In genomic region chr15:101396484-101397261, GRCh38 we compare ENCODE assay signal across 22 cellular contexts.
"Had no signal": no experiment of that assay in that cellular context is flagged by ENCODE, and none has a peak within 500 bp of the region (broad histone marks: within the 10 kb centered on the region; RNA-seq: fewer than 3 reads in every experiment).

No MANE protein-coding gene starts in this region.

- H3K27ac Mint-ChIP-seq: activated T-helper 1 cell treated with anti-CD3 and anti-CD28 coated beads, Interleukin-12 subunit alpha, Interleukin-12 subunit beta, Interleukin-2, Interleukin-4 antibody, amounts not matched to agents 30 ng/mL and 10 ng/mL and 1 ng/mL, durations not matched to agents 14 hours and 24 hours and 36 hours; stimulated activated effector memory CD8-positive, alpha-beta T cell treated with anti-CD3 and anti-CD28 coated beads, Interleukin-12 subunit alpha, Interleukin-12 subunit beta, amount 100 ng/mL, for 72 hours had no signal

- ATAC-seq: psoas muscle; right cardiac atrium; stimulated activated effector memory CD8-positive, alpha-beta T cell treated with anti-CD3 and anti-CD28 coated beads, Interleukin-12 subunit alpha, Interleukin-12 subunit beta, amount 100 ng/mL, for 72 hours had no signal

- H3K4me1 Mint-ChIP-seq: central memory CD8-positive, alpha-beta T cell; stimulated activated effector memory CD8-positive, alpha-beta T cell treated with anti-CD3 and anti-CD28 coated beads, Interleukin-12 subunit alpha, Interleukin-12 subunit beta, amount 100 ng/mL, for 72 hours had no signal

- DNase-seq: activated CD4-positive, alpha-beta T cell treated with anti-CD3 and anti-CD28 coated beads, Interleukin-2, amount 50 U/mL, for 1 hour; activated CD4-positive, CD25-positive, alpha-beta regulatory T cell treated with anti-CD3 and anti-CD28 coated beads, Interleukin-2, amount 50 U/mL, for 72 hours; activated naive CD4-positive, alpha-beta T cell treated with Interleukin-2 at 50 U/mL for 16 hours; activated T-cell treated with anti-CD3 and anti-CD28 coated beads for 4 hours; erythroblast; hypothalamus; left ventricle myocardium inferior; mammary epithelial cell; midbrain; psoas muscle; right cardiac atrium; small intestine; stimulated activated CD4-positive, alpha-beta T cell treated with anti-CD3 and anti-CD28 coated beads, Interleukin-15, amount 100 ng/mL, for 24 hours; stimulated activated CD4-positive, alpha-beta T cell treated with anti-CD3 and anti-CD28 coated beads, Interleukin-4, amount 100 ng/mL, for 24 hours; T1000; thyroid gland; uterus had no signal

- H3K27ac ChIP-seq: ascending aorta, coronary artery, left ventricle myocardium inferior, psoas muscle, thyroid gland, uterus had no signal

- H3K4me1 ChIP-seq: ascending aorta, left ventricle myocardium inferior, psoas muscle, thyroid gland, uterus had no signal

- H3K4me3 Mint-ChIP-seq: activated T-helper 1 cell treated with anti-CD3 and anti-CD28 coated beads, Interleukin-12 subunit alpha, Interleukin-12 subunit beta, Interleukin-2, Interleukin-4 antibody, amounts not matched to agents 30 ng/mL and 10 ng/mL and 1 ng/mL, durations not matched to agents 14 hours and 24 hours and 36 hours; central memory CD8-positive, alpha-beta T cell; stimulated activated effector memory CD8-positive, alpha-beta T cell treated with anti-CD3 and anti-CD28 coated beads, Interleukin-12 subunit alpha, Interleukin-12 subunit beta, amount 100 ng/mL, for 72 hours had no signal

- H3K9me3 ChIP-seq: ascending aorta, left ventricle myocardium inferior, psoas muscle, thyroid gland, uterus had no signal

- H3K9me3 Mint-ChIP-seq: activated T-helper 1 cell treated with anti-CD3 and anti-CD28 coated beads, Interleukin-12 subunit alpha, Interleukin-12 subunit beta, Interleukin-2, Interleukin-4 antibody, amounts not matched to agents 30 ng/mL and 10 ng/mL and 1 ng/mL, durations not matched to agents 14 hours and 24 hours and 36 hours; central memory CD8-positive, alpha-beta T cell; stimulated activated effector memory CD8-positive, alpha-beta T cell treated with anti-CD3 and anti-CD28 coated beads, Interleukin-12 subunit alpha, Interleukin-12 subunit beta, amount 100 ng/mL, for 72 hours had no signal

- H3K4me3 ChIP-seq: ascending aorta, coronary artery, left ventricle myocardium inferior, psoas muscle, thyroid gland, uterus had no signal

- H3K27me3 ChIP-seq: ascending aorta, thyroid gland, uterus had no signal

- H3K36me3 ChIP-seq: ascending aorta, thyroid gland, uterus had no signal
